19 cellular contexts compared by ENCODE assay signal in genomic region chr3:136952292-136952691, GRCh38. TPM values are rescaled to one million over a fixed set of nuclear protein-coding genes. Genes with fewer than 3 reads are reported as not detected.
DNase-seq lines count a peak whose midpoint lies in the region; ATAC-seq, FAIRE-seq and TF ChIP-seq lines count a peak whose summit lies in the region.
"Had no signal": no experiment of that assay in that cellular context is flagged by ENCODE, and none has a peak within 500 bp of the region (broad histone marks: within the 10 kb centered on the region; RNA-seq: fewer than 3 reads in every experiment).

No MANE protein-coding gene starts in this region.

- no peak for TF ChIP-seq CTCF in AG09319 (IDR thresholded peaks at IDR 0.05; ENCODE audit: low read depth, low read length)
- TF ChIP-seq CTCF in bronchial epithelial cell (IDR thresholded peaks at IDR 0.05; ENCODE audit: insufficient read depth, low read length, severe bottlenecking) = no peak

- H3K4me3 ChIP-seq in bronchial epithelial cell (ENCODE audit: low read depth, low read length) = no peak overlapping the region
- H3K4me3 ChIP-seq: sigmoid colon had no signal

- H3K27me3 ChIP-seq in bronchial epithelial cell (ENCODE audit: control insufficient read depth, insufficient read depth, low read length) = no peaks in the 10 kb centered on the region
- H3K27me3 ChIP-seq: brain microvascular endothelial cell, sigmoid colon had no signal

- no peak for FAIRE-seq in bronchial epithelial cell (lab: Jason Lieb, UNC)

- H3K36me3 ChIP-seq in bronchial epithelial cell (ENCODE audit: control insufficient read depth, insufficient read depth, low read length) = no peaks in the 10 kb centered on the region
- H3K36me3 ChIP-seq: brain microvascular endothelial cell, sigmoid colon had no signal

- ATAC-seq in GM21825 (IDR thresholded peaks at IDR 0.05; ENCODE audit: unreplicated experiment) (no peak), GM21381 (IDR thresholded peaks at IDR 0.05; ENCODE audit: unreplicated experiment) (no peak)

- DNase-seq in AG09319 (ENCODE audit: extremely low read depth, low read depth) (peak; percentile 52), HPDE6-E6E7 (ENCODE audit: extremely low spot score) (peak; percentile 47), bronchial epithelial cell (ENCODE audit: low read depth) (peak; percentile 97), iris pigment epithelial cell (ENCODE audit: low read depth) (peak; percentile 78), COR-L47 (lab: John Stamatoyannopoulos, UW) (no peak), AML-193 (lab: John Stamatoyannopoulos, UW) (no peak)
- DNase-seq: ACHN; activated CD4-positive, alpha-beta T cell treated with anti-CD3 and anti-CD28 coated beads, Interleukin-2, amount 10 ng/mL, durations not matched to agents 7 days and 5 days; activated naive CD8-positive, alpha-beta T cell treated with anti-CD3 and anti-CD28 coated beads, Interleukin-2, amount 10 ng/mL, durations not matched to agents 7 days and 5 days; brain microvascular endothelial cell; CD4-positive, alpha-beta memory T cell; DMS79; NCI-H1694; NCI-H2171 treated with DMSO at 0.1 percent for 48 hours; SHP77; sigmoid colon; T-helper 1 cell had no signal

RNA-seq across cellular contexts. Expression of gene IL20RB, which starts 5.5 kb away (rescaled TPM):
- 150 and 291 TPM in 2 replicates for total RNA-seq in bronchial epithelial cell

Comparison
In these comparisons a context has a peak if more than half of its experiments do, and no peak if none do; other contexts are left out.
1. DNase-seq: peak in AG09319 (single experiment), HPDE6-E6E7 (single experiment), bronchial epithelial cell (single experiment) and iris pigment epithelial cell (single experiment); none in COR-L47 (single experiment) and AML-193 (0 of 2).